In genomic region chr4:110195561-110196205, GRCh38 we compare ENCODE assay signal across 8 cellular contexts. TPM values are rescaled to one million over a fixed set of nuclear protein-coding genes. Genes with fewer than 3 reads are reported as not detected.
A peak's percentile ranks its signal among the peaks of the same experiment; 100 is the strongest.
DNase-seq lines count a peak whose midpoint lies in the region; ATAC-seq and TF ChIP-seq lines count a peak whose summit lies in the region.

No MANE protein-coding gene starts in this region.

- no peak for TF ChIP-seq POLR2A in prostate gland (IDR thresholded peaks at IDR 0.05)

- POLR2A ChIA-PET in WTC11 (lab: Charles Lee): no interaction called here

- no peaks in the 10 kb centered on the region for H3K36me3 ChIP-seq in prostate gland

- ATAC-seq in GM18909 (IDR thresholded peaks at IDR 0.05; ENCODE audit: poor library complexity, unreplicated experiment) (peak; percentile 3), HG03439 (IDR thresholded peaks at IDR 0.05; ENCODE audit: unreplicated experiment) (peak; percentile 7), WTC11 (peak; percentile 4), foreskin keratinocyte (peak; percentile 31)

- H3K27me3 ChIP-seq in foreskin keratinocyte: no peaks in the 10 kb centered on the region
- H3K27me3 ChIP-seq in prostate gland (replicated peaks; ENCODE audit: insufficient read depth): no peaks in the 10 kb centered on the region

- no peaks in the 10 kb centered on the region for H3K9me3 Mint-ChIP-seq in WTC11

- CTCF ChIA-PET in WTC11 (lab: Charles Lee): no interaction called here

- intact Hi-C loops in prostate gland (cut with DNase I): loop anchor here (5.0 kb wide), 1 partner anchor 143 kb away; no protein-coding TSS in a partner anchor

- H3K4me3 Mint-ChIP-seq in WTC11: peak overlapping the region; percentile 90

- TF ChIP-seq CTCF in C4-2B (conservative IDR thresholded peaks at IDR 0.05) (no peak), WTC11 (IDR thresholded peaks at IDR 0.05) (no peak), foreskin keratinocyte (conservative IDR thresholded peaks at IDR 0.05) (no peak), prostate gland (IDR thresholded peaks at IDR 0.05) (no peak)

- peak overlapping the region; percentile 82 to 84 for H3K4me3 ChIP-seq in prostate gland

- H3K4me1 ChIP-seq in foreskin keratinocyte (peaks cover 20% of the 10 kb centered on the region), prostate gland (replicated peaks) (peaks cover 4% of the 10 kb centered on the region)

- H3K27ac ChIP-seq in C4-2B: peak overlapping the region; percentile 97
- peak overlapping the region; percentile 95 for H3K27ac ChIP-seq in foreskin keratinocyte
- H3K27ac ChIP-seq in prostate gland: peak overlapping the region; percentile 85 to 91

- peak overlapping the region; percentile 100 for H3K27ac Mint-ChIP-seq in WTC11

- 16% methylated on average over 11 of the region's 11 CpGs for WGBS in prostate gland

- H3K4me1 Mint-ChIP-seq in WTC11: peaks cover 46% of the 10 kb centered on the region

- DNase-seq in WTC11 (ENCODE audit: low spot score): no peak
- peak; percentile 73 to 88 for DNase-seq in foreskin keratinocyte
- DNase-seq in prostate gland (ENCODE audit: low spot score): no peak
- no peak for DNase-seq in NCI-H2171 (lab: John Stamatoyannopoulos, UW)
- no peak for DNase-seq in NCI-H2171 treated with DMSO at 0.1 percent for 48 hours (lab: John Stamatoyannopoulos, UW)

- no peaks in the 10 kb centered on the region for H3K9me3 ChIP-seq in prostate gland

- H3K27me3 Mint-ChIP-seq in WTC11 (ENCODE audit: low read depth): no peaks in the 10 kb centered on the region

- peaks cover 13% of the 10 kb centered on the region for H3K36me3 Mint-ChIP-seq in WTC11

TF ChIP-seq in WTC11, 78 proteins besides CTCF, POLR2A, EP300 and RAD21:
- TF ChIP-seq ZNF512 (CRISPR knock-in tag; IDR thresholded peaks at IDR 0.05; ENCODE audit: borderline replicate concordance) (no peak), ZNF219 (CRISPR knock-in tag; IDR thresholded peaks at IDR 0.05; ENCODE audit: borderline replicate concordance) (no peak), TEAD4 (CRISPR knock-in tag; IDR thresholded peaks at IDR 0.05) (no peak)

RNA-seq across cellular contexts. Expression of gene ELOVL6, which starts 2.7 kb away (rescaled TPM):
- 83.8 to 87.4 TPM (median 84.2 TPM) in 3 replicates for total RNA-seq in WTC11 (2021)
- total RNA-seq in foreskin keratinocyte: 60.6 and 69.4 TPM in 2 replicates
- polyA plus RNA-seq in foreskin keratinocyte: 31.4 and 43.4 TPM in 2 replicates
- total RNA-seq in prostate gland: 1 to 10 TPM; 1.3 to 1.6 TPM

Comparison
In these comparisons a context has a peak if more than half of its experiments do, and no peak if none do; other contexts are left out.
1. DNase-seq: peak in foreskin keratinocyte (2 of 2); none in WTC11 (single experiment), prostate gland (single experiment), NCI-H2171 (single experiment) and NCI-H2171 treated with DMSO at 0.1 percent for 48 hours (single experiment).
2. RNA of gene ELOVL6, which starts 2.7 kb away (total RNA-seq): 83.8 to 87.4 TPM in WTC11 and 60.6 to 69.4 TPM in foreskin keratinocyte; 1.3 to 1.6 TPM in prostate gland; every median in the first group is over 10 times any median in the second.
3. Peak in every context shown above with its lines, with median percentiles within 50 percentile points of each other: H3K27ac ChIP-seq and ATAC-seq.